17 cellular contexts compared by ENCODE assay signal in the genomic region with DNA sequence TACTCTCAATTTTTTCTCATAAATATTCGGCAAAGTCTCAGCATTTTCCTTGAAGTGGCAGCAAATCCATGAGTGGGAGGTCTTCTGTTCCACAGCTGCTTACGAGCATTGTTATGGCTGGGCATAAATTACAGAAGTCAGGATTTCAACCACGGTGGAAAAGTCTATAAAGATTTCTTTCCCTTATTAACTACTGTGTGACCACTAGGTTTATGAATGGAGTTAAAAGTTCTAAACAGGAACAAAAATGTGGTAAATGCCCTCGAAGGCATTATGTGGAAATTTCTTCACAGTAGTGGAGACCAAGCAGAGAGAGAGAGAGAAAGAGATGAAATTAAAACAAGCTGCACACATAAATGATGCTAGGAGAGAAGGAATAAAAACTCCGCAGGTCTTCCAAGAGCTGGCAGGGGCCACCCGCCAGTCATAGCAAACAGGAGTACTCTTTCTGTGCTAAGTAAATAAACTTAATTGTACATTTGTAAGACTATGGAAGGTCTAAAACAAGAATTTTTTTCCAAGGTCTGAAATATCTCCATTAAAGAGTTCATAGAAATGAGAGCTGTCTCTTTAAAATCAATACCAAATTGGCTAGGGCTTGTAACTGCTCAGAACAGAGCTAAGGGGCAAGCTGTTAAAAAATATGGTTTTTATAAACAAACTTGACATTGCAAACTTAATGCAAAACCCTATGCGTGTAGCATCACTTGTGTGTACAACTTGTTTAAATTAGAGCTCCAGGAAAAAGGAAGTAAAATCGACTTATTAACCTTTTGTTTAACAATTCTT.
A peak's percentile ranks its signal among the peaks of the same experiment; 100 is the strongest.
DNase-seq lines count a peak whose midpoint lies in the region; ATAC-seq, FAIRE-seq and TF ChIP-seq lines count a peak whose summit lies in the region.
"Had no signal": no experiment of that assay in that cellular context is flagged by ENCODE, and none has a peak within 500 bp of the region (broad histone marks: within the 10 kb centered on the region; RNA-seq: fewer than 3 reads in every experiment).

No MANE protein-coding gene starts in this region.

- POLR2A ChIA-PET in endothelial cell of umbilical vein (lab: Charles Lee): no interaction called here

- no peak overlapping the region for H3K23ac ChIP-seq in neuronal stem cell (ENCODE audit: low read depth, low read length, poor library complexity)

- H3K18ac ChIP-seq in neuronal stem cell (ENCODE audit: low read length): no peak overlapping the region

- no peak for TF ChIP-seq POLR2A in endothelial cell of umbilical vein (IDR thresholded peaks at IDR 0.05; ENCODE audit: low read depth, low read length)

- ATAC-seq in GM21576 (IDR thresholded peaks at IDR 0.05; ENCODE audit: unreplicated experiment): no peak
- ATAC-seq: left colon had no signal

- H4K91ac ChIP-seq in neuronal stem cell (ENCODE audit: low read depth, low read length, poor library complexity): no peak overlapping the region

- no peak overlapping the region for H4K8ac ChIP-seq in neuronal stem cell (ENCODE audit: low read depth, low read length)

- H3K9me1 ChIP-seq in endothelial cell of umbilical vein (replicated peaks; ENCODE audit: control insufficient read depth, extremely low read depth, insufficient read depth, low read length): no peaks in the 10 kb centered on the region

- no CpG with 5 or more reads among the region's 8 CpGs for WGBS in neuronal stem cell (ENCODE audit: extremely low coverage in 2 of 2, insufficient read length in 2 of 2, insufficient replicate concordance in 1 of 2), 2 donors

- H3K9ac ChIP-seq in endothelial cell of umbilical vein (replicated peaks; ENCODE audit: extremely low read depth, insufficient read depth, low read length) (no peak overlapping the region), neuronal stem cell (ENCODE audit: low read depth, low read length, poor library complexity) (no peak overlapping the region)

- H3K4me3 ChIP-seq in endothelial cell of umbilical vein (replicated peaks in 1 of 3; ENCODE audit: insufficient read depth in 1 of 3, low read depth in 1 of 3, low read length in 3 of 3): no peak overlapping the region
- no peak overlapping the region for H3K4me3 ChIP-seq in neuronal stem cell (ENCODE audit: low read length in 2 of 2)
- H3K4me3 ChIP-seq in MG63: no peak overlapping the region
- H3K4me3 ChIP-seq: ovary had no signal

- H2BK120ac ChIP-seq in neuronal stem cell (ENCODE audit: low read depth, low read length): no peak overlapping the region

- H2AK5ac ChIP-seq in neuronal stem cell (ENCODE audit: low read depth, low read length): no peak overlapping the region

- H3K36me3 ChIP-seq in endothelial cell of umbilical vein (ENCODE audit: control insufficient read depth in 2 of 2, extremely low read depth in 1 of 2, insufficient read depth in 2 of 2, low read length in 2 of 2) (no peaks in the 10 kb centered on the region), neuronal stem cell (replicated peaks in 1 of 2; ENCODE audit: control insufficient read depth in 2 of 2, insufficient read depth in 2 of 2, low read length in 2 of 2) (no peaks in the 10 kb centered on the region), MG63 (no peaks in the 10 kb centered on the region)
- H3K36me3 ChIP-seq: ovary had no signal

- H3K4me2 ChIP-seq in endothelial cell of umbilical vein (ENCODE audit: insufficient read depth, low read length): peak overlapping the region; percentile 35
- H3K4me2 ChIP-seq in neuronal stem cell (ENCODE audit: insufficient read depth, low read length, poor library complexity, severe bottlenecking): no peak overlapping the region

- no peak for FAIRE-seq in endothelial cell of umbilical vein (lab: Jason Lieb, UNC)
- FAIRE-seq: D721Med, G401.6 had no signal

- H3K4me1 ChIP-seq in endothelial cell of umbilical vein (ENCODE audit: control insufficient read depth, extremely low read depth, insufficient read depth, low read length) (peaks cover 9% of the 10 kb centered on the region), neuronal stem cell (ENCODE audit: control insufficient read depth in 2 of 2, insufficient read depth in 1 of 2, low read depth in 1 of 2, low read length in 2 of 2) (peaks cover 0 to 1% of the 10 kb centered on the region in 2 donors)

- H3K14ac ChIP-seq in neuronal stem cell (ENCODE audit: low read length): no peak overlapping the region

- CTCF ChIA-PET in endothelial cell of umbilical vein (lab: Charles Lee): interaction anchor here (0.6 to 1.0 kb wide), 4 partner anchors 10 to 298 kb away, joined by 3 to 5 read pairs (median 3); no protein-coding TSS in a partner anchor

- no peaks in the 10 kb centered on the region for H3K79me2 ChIP-seq in endothelial cell of umbilical vein (ENCODE audit: control insufficient read depth, insufficient read depth, low read length)

- intact Hi-C loops in endothelial cell of umbilical vein (cut with micrococcal nuclease): loop anchor here (5.0 kb wide), 1 partner anchor 446 kb away; no protein-coding TSS in a partner anchor

- dilution Hi-C loops in endothelial cell of umbilical vein (cut with MboI; ENCODE audit: extremely low pct_ligation_motif_present, low sequenced_read_pairs): no loop called here

- no peaks in the 10 kb centered on the region for H3K9me3 ChIP-seq in endothelial cell of umbilical vein (replicated peaks; ENCODE audit: control insufficient read depth, insufficient read depth, low read length)
- no peaks in the 10 kb centered on the region for H3K9me3 ChIP-seq in neuronal stem cell (replicated peaks in 1 of 2; ENCODE audit: control insufficient read depth in 2 of 2, insufficient read depth in 1 of 2, low read depth in 1 of 2, low read length in 2 of 2)
- no peaks in the 10 kb centered on the region for H3K9me3 ChIP-seq in MG63
- H3K9me3 ChIP-seq: ovary had no signal

- no peak overlapping the region for H3K27ac ChIP-seq in endothelial cell of umbilical vein (ENCODE audit: insufficient read depth, low read depth, low read length)
- no peak overlapping the region for H3K27ac ChIP-seq in neuronal stem cell (replicated peaks; ENCODE audit: low read length)
- H3K27ac ChIP-seq: ovary had no signal

- H2BK5ac ChIP-seq in neuronal stem cell (ENCODE audit: low read length): no peak overlapping the region

- no peak for TF ChIP-seq CTCF in endothelial cell of umbilical vein (IDR thresholded peaks at IDR 0.05; ENCODE audit: extremely low read depth in 1 of 2, insufficient read depth in 1 of 2, low read depth in 1 of 2, low read length in 2 of 2)

- no peak overlapping the region for H2BK12ac ChIP-seq in neuronal stem cell (ENCODE audit: low read length)

- DNase-seq in DMS114 treated with DMSO at 0.1 percent for 48 hours (lab: John Stamatoyannopoulos, UW; ENCODE audit: unreplicated experiment): peak; percentile 25
- peak; percentile 68 for DNase-seq in NCI-H146 treated with DMSO at 0.1 percent for 48 hours (lab: John Stamatoyannopoulos, UW; ENCODE audit: unreplicated experiment)
- no peak for DNase-seq in endothelial cell of umbilical vein (ENCODE audit: low read depth, low spot score)
- no peak for DNase-seq in neuronal stem cell (ENCODE audit: low spot score)
- no peak for DNase-seq in SHP77 (lab: John Stamatoyannopoulos, UW)
- DNase-seq in activated gamma-delta T cell treated with Interleukin-2 at 50 U/mL for 16 hours: no peak
- DNase-seq in MG63: no peak
- DNase-seq: activated CD4-positive, alpha-beta T cell treated with anti-CD3 and anti-CD28 coated beads, Interleukin-2, amount 50 U/mL, for 1 hour; effector memory CD4-positive, alpha-beta T cell; Karpas-422; left colon; NCI-H1105 treated with DMSO at 0.1 percent for 48 hours; ovary; stimulated activated CD4-positive, alpha-beta T cell treated with anti-CD3 and anti-CD28 coated beads, Interleukin-2, amount 100 ng/mL, for 48 hours had no signal

- no peak overlapping the region for H2BK15ac ChIP-seq in neuronal stem cell (ENCODE audit: low read length)

- no TSS peak for BruUV-seq in endothelial cell of umbilical vein (replicated peaks; lab: Mats Ljungman, UMichigan)

- no peaks in the 10 kb centered on the region for H3K79me1 ChIP-seq in neuronal stem cell (ENCODE audit: low read depth, low read length)

- H4K20me1 ChIP-seq in endothelial cell of umbilical vein (replicated peaks; ENCODE audit: control insufficient read depth, extremely low read depth, insufficient read depth, low read length): no peaks in the 10 kb centered on the region

- no peak overlapping the region for H3K4ac ChIP-seq in neuronal stem cell (ENCODE audit: low read length)

- H2AFZ ChIP-seq in endothelial cell of umbilical vein (ENCODE audit: low read depth, low read length) (no peak overlapping the region), neuronal stem cell (ENCODE audit: low read length) (peak overlapping the region; percentile 6)

- H3K27me3 ChIP-seq in endothelial cell of umbilical vein (ENCODE audit: control insufficient read depth in 2 of 2, insufficient read depth in 2 of 2, low read length in 2 of 2) (no peaks in the 10 kb centered on the region), neuronal stem cell (ENCODE audit: control insufficient read depth in 3 of 3, insufficient read depth in 3 of 3, low read depth in 1 of 3, low read length in 3 of 3) (no peaks in the 10 kb centered on the region), MG63 (no peaks in the 10 kb centered on the region)
- H3K27me3 ChIP-seq: ovary had no signal

TF ChIP-seq in endothelial cell of umbilical vein, 7 proteins besides CTCF, POLR2A, EP300 and RAD21:
- TF ChIP-seq EZH2 (IDR thresholded peaks at IDR 0.05; ENCODE audit: borderline replicate concordance, low read depth, low read length, severe bottlenecking) (no peak), GATA2 (IDR thresholded peaks at IDR 0.05; ENCODE audit: insufficient read depth, insufficient read length, low read depth, low read length) (no peak), POLR2AphosphoS5 (IDR thresholded peaks at IDR 0.05; ENCODE audit: insufficient read depth, low read depth, low read length) (no peak), MYC (IDR thresholded peaks at IDR 0.05; ENCODE audit: low read depth, low read length) (no peak), FOS (IDR thresholded peaks at IDR 0.05; ENCODE audit: borderline replicate concordance, insufficient read depth, low read length) (no peak), JUN (IDR thresholded peaks at IDR 0.05; ENCODE audit: borderline replicate concordance, insufficient read depth, insufficient read length, low read depth) (no peak)
- TF ChIP-seq, protein P1, sequence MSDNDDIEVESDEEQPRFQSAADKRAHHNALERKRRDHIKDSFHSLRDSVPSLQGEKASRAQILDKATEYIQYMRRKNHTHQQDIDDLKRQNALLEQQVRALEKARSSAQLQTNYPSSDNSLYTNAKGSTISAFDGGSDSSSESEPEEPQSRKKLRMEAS (IDR thresholded peaks at IDR 0.05; ENCODE audit: insufficient read depth, insufficient read length): no peak

Comparison
In these comparisons a context has a peak if more than half of its experiments do, and no peak if none do; other contexts are left out.
1. DNase-seq: peak in DMS114 treated with DMSO at 0.1 percent for 48 hours (single experiment) and NCI-H146 treated with DMSO at 0.1 percent for 48 hours (single experiment); none in endothelial cell of umbilical vein (single experiment), neuronal stem cell (single experiment), SHP77 (0 of 2), activated gamma-delta T cell treated with Interleukin-2 at 50 U/mL for 16 hours (single experiment) and MG63 (single experiment).